In the genomic region with DNA sequence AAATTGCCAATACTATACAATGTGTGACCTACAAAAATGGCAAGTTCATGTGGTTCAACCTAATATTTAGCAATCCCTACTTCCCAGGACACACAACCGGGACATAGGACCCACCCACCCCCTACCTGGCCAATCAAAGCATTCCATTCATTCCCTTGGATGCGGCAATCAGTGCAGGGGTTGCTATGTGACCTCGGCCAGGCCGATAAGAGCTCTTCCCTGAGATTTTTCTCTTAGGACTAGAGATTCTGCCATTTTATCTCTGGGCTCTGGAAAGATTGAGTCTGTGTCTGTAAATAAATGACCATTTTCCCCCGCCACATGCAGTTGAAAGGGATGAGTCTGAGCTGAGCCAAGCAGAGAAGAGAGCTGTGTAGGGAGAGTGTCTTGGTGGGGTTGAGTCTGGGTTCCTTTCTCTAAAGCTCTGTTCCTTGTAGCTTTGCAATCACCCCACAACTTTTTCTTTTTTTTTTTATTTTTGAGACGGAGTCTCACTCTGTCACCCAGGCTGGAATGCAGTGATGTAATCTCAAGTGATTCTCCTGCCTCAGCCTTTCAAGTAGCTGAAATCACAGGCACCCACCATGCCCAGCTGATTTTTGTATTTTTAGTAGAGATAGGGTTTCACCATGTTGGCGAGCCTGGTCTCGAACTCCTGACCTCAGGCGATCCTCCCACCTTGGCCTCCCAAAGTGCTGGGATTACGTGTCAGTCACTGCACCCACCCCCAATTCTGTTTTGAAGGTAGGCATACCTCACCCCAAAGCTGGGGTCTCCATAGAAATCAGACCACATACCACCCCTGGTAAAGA, we compare ENCODE assay signal across 20 cellular contexts. TPM values are rescaled to one million over a fixed set of nuclear protein-coding genes. Genes with fewer than 3 reads are reported as not detected.
DNase-seq lines count a peak whose midpoint lies in the region; ATAC-seq, FAIRE-seq and TF ChIP-seq lines count a peak whose summit lies in the region.
"Had no signal": no experiment of that assay in that cellular context is flagged by ENCODE, and none has a peak within 500 bp of the region (broad histone marks: within the 10 kb centered on the region; RNA-seq: fewer than 3 reads in every experiment).

No MANE protein-coding gene starts in this region.

- H3K9me3 ChIP-seq in astrocyte (ENCODE audit: insufficient read depth, low read depth, low read length) (no peaks in the 10 kb centered on the region), osteoblast (ENCODE audit: low read depth, low read length) (no peaks in the 10 kb centered on the region)
- H3K9me3 ChIP-seq: esophagus muscularis mucosa had no signal

- H3K9me3 Mint-ChIP-seq in astrocyte (ENCODE audit: unreplicated experiment) = peaks cover 3% of the 10 kb centered on the region
- H3K9me3 Mint-ChIP-seq: activated T-cell treated with anti-CD3 and anti-CD28 coated beads, Interleukin-2, amount 50 U/mL, for 4 hours; immature natural killer cell; naive thymus-derived CD4-positive, alpha-beta T cell had no signal

- H3K4me2 ChIP-seq in astrocyte (ENCODE audit: low read length) (no peak overlapping the region), osteoblast (ENCODE audit: insufficient read depth, low read length) (no peak overlapping the region)

- peak overlapping the region; percentile 50 for H3K27ac Mint-ChIP-seq in astrocyte (ENCODE audit: unreplicated experiment)
- H3K27ac Mint-ChIP-seq: immature natural killer cell had no signal

- peak; percentile 1 for DNase-seq in GM10248 (ENCODE audit: extremely low spot score)
- no peak for DNase-seq in astrocyte (ENCODE audit: low read depth)
- peak; percentile 80 for DNase-seq in osteoblast (ENCODE audit: insufficient read length, low spot score, missing footprints)
- no peak for DNase-seq in NCI-H1105 (lab: John Stamatoyannopoulos, UW)
- no peak for DNase-seq in NCI-H2196 (lab: John Stamatoyannopoulos, UW; ENCODE audit: unreplicated experiment)
- DNase-seq: activated CD4-positive, alpha-beta T cell treated with anti-CD3 and anti-CD28 coated beads, Interleukin-2, amount 50 U/mL, for 4 hours; activated T-cell treated with anti-CD3 and anti-CD28 coated beads, Interleukin-2, amount 50 U/mL, for 4 hours; immature natural killer cell; naive thymus-derived CD4-positive, alpha-beta T cell; NCI-H1694; NCI-H446 treated with DMSO at 0.1 percent for 48 hours; stimulated activated CD4-positive, alpha-beta T cell treated with anti-CD3 and anti-CD28 coated beads, Interleukin-4, amount 100 ng/mL, for 4 hours; stimulated activated CD8-positive, alpha-beta memory T cell treated with anti-CD3 and anti-CD28 coated beads, Interleukin-4, amount 100 ng/mL, for 48 hours; SW 1271 had no signal

- TF ChIP-seq CTCF in GM10248 (IDR thresholded peaks at IDR 0.05; ENCODE audit: control extremely low read depth, extremely low read depth, low read depth, missing control alignments) (no peak), astrocyte (IDR thresholded peaks at IDR 0.05; ENCODE audit: insufficient read depth, low read depth, low read length) (no peak), osteoblast (IDR thresholded peaks at IDR 0.05; ENCODE audit: extremely low read depth, low read depth, low read length) (no peak)

- peaks cover 12% of the 10 kb centered on the region for H3K27me3 Mint-ChIP-seq in astrocyte (ENCODE audit: low read depth, unreplicated experiment)

- H3K79me2 ChIP-seq in astrocyte (ENCODE audit: insufficient read depth, low read length) (no peaks in the 10 kb centered on the region), osteoblast (ENCODE audit: insufficient read depth, low read length) (no peaks in the 10 kb centered on the region)

- H4K20me1 ChIP-seq in astrocyte (ENCODE audit: insufficient read depth, low read length) (no peaks in the 10 kb centered on the region), osteoblast (ENCODE audit: insufficient read depth, low read length) (no peaks in the 10 kb centered on the region)

- POLR2A ChIA-PET in GM10248 (lab: Yijun Ruan, JAX) = no interaction called here

- peaks cover 59% of the 10 kb centered on the region for H3K27me3 ChIP-seq in astrocyte (ENCODE audit: insufficient read depth, low read length)
- H3K27me3 ChIP-seq in osteoblast (ENCODE audit: insufficient read depth, low read length) = peaks cover 36% of the 10 kb centered on the region

- FAIRE-seq in astrocyte (lab: Jason Lieb, UNC) = no peak

- peaks cover 34% of the 10 kb centered on the region for H3K4me1 Mint-ChIP-seq in astrocyte (ENCODE audit: low read depth, unreplicated experiment)

- H2AFZ ChIP-seq in astrocyte (ENCODE audit: low read depth, low read length) = no peak overlapping the region
- no peak overlapping the region for H2AFZ ChIP-seq in osteoblast (ENCODE audit: low read length)

- H3K27ac ChIP-seq in astrocyte (ENCODE audit: low read depth, low read length) (no peak overlapping the region), osteoblast (ENCODE audit: low read depth, low read length) (no peak overlapping the region)
- H3K27ac ChIP-seq: esophagus muscularis mucosa, skin epidermis had no signal

- no peaks in the 10 kb centered on the region for H3K36me3 Mint-ChIP-seq in astrocyte (ENCODE audit: low read depth, unreplicated experiment)

- no peak overlapping the region for H3K9ac ChIP-seq in astrocyte (ENCODE audit: low read length)

- no peak for ATAC-seq in GM18867 (IDR thresholded peaks at IDR 0.05; ENCODE audit: unreplicated experiment)
- ATAC-seq: activated T-cell treated with anti-CD3 and anti-CD28 coated beads, Interleukin-2, amount 50 U/mL, for 4 hours; naive thymus-derived CD4-positive, alpha-beta T cell had no signal

- H3K4me1 ChIP-seq in astrocyte (ENCODE audit: insufficient read depth, low read length) (no peaks in the 10 kb centered on the region), osteoblast (ENCODE audit: insufficient read depth, low read length) (no peaks in the 10 kb centered on the region)

- CTCF ChIA-PET in GM10248 (lab: Yijun Ruan, JAX) = interaction anchor here (0.9 to 1.3 kb wide), 2 partner anchors 11 to 13 kb away, joined by 3 read pairs; no protein-coding TSS in a partner anchor

- H3K36me3 ChIP-seq in astrocyte (ENCODE audit: insufficient read depth, low read length) (no peaks in the 10 kb centered on the region), osteoblast (ENCODE audit: insufficient read depth, low read length) (no peaks in the 10 kb centered on the region)
- H3K36me3 ChIP-seq: esophagus muscularis mucosa had no signal

- H3K4me3 ChIP-seq in astrocyte (ENCODE audit: insufficient read depth, low read depth, low read length) (no peak overlapping the region), osteoblast (ENCODE audit: insufficient read depth, low read length) (no peak overlapping the region)
- H3K4me3 ChIP-seq: esophagus muscularis mucosa, lung, skin epidermis had no signal

- peak overlapping the region; percentile 3 for H3K4me3 Mint-ChIP-seq in astrocyte (ENCODE audit: unreplicated experiment)
- H3K4me3 Mint-ChIP-seq: activated T-cell treated with anti-CD3 and anti-CD28 coated beads, Interleukin-2, amount 50 U/mL, for 4 hours; immature natural killer cell; naive thymus-derived CD4-positive, alpha-beta T cell had no signal

RNA-seq across cellular contexts. Expression of a gene that starts 7.4 kb away (rescaled TPM):
- total RNA-seq in astrocyte (0.52 and 1.3 TPM in 2 replicates), osteoblast (not detected in 2 replicates)
- total RNA-seq: activated T-cell treated with anti-CD3 and anti-CD28 coated beads, Interleukin-2, amount 50 U/mL, for 4 hours; esophagus muscularis mucosa; glomerular endothelial cell; lung; MCF 10A; naive thymus-derived CD4-positive, alpha-beta T cell had no signal

RNA-seq across cellular contexts. Expression of a gene that starts 17.1 kb away (rescaled TPM):
- 1.5 and 2.0 TPM in 2 replicates for total RNA-seq in astrocyte
- total RNA-seq in osteoblast = under 0.01 and 0.36 TPM in 2 replicates

RNA-seq across cellular contexts. Expression of a gene that starts 32.3 kb away (rescaled TPM):
- 0.79 and 1.1 TPM in 2 replicates for total RNA-seq in astrocyte
- total RNA-seq in osteoblast = 0.36 and 2.7 TPM in 2 replicates
- total RNA-seq: MCF 10A had no signal

RNA-seq across cellular contexts. Expression of a gene that starts 35.4 kb away (rescaled TPM):
- not detected in 2 replicates for total RNA-seq in astrocyte
- total RNA-seq in osteoblast = not detected in 2 replicates
- total RNA-seq: activated T-cell treated with anti-CD3 and anti-CD28 coated beads, Interleukin-2, amount 50 U/mL, for 4 hours; esophagus muscularis mucosa; glomerular endothelial cell; lung; MCF 10A; naive thymus-derived CD4-positive, alpha-beta T cell had no signal

RNA-seq across cellular contexts. Expression of a gene that starts 38.6 kb away (rescaled TPM):
- 95.0 and 98.6 TPM in 2 replicates for total RNA-seq in astrocyte
- total RNA-seq in osteoblast = 85.0 and 85.5 TPM in 2 replicates

Comparison
In these comparisons a context has a peak if more than half of its experiments do, and no peak if none do; other contexts are left out.
1. DNase-seq: peak in GM10248 (single experiment) and osteoblast (single experiment); none in astrocyte (single experiment), NCI-H1105 (single experiment) and NCI-H2196 (single experiment).